ENCODE assay signal across 29 cellular contexts in genomic region chr11:65794570-65795510, GRCh38. TPM values are rescaled to one million over a fixed set of nuclear protein-coding genes. Genes with fewer than 3 reads are reported as not detected.
"Had no signal": no experiment of that assay in that cellular context is flagged by ENCODE, and none has a peak within 500 bp of the region (broad histone marks: within the 10 kb centered on the region; RNA-seq: fewer than 3 reads in every experiment).

No MANE protein-coding gene starts in this region.

- H3K9me3 Mint-ChIP-seq: activated B cell treated with CpG ODN at 0.5 μM for 24 hours; activated CD4-positive, alpha-beta T cell treated with anti-CD3 and anti-CD28 coated beads, Interleukin-2, amount 10 ng/mL, durations not matched to agents 24 days and 14 days; activated naive CD4-positive, alpha-beta T cell treated with anti-CD3 and anti-CD28 coated beads for 36 hours; activated naive CD8-positive, alpha-beta T cell treated with anti-CD3 and anti-CD28 coated beads, Interleukin-2, amount 50 U/mL, for 24 hours; activated T-cell treated with anti-CD3 and anti-CD28 coated beads, Interleukin-2, amount 50 U/mL, for 4 hours; activated T-helper 17 cell treated with anti-CD3 and anti-CD28 coated beads, Interleukin-2, amount 50 U/mL, for 72 hours had no signal

- H3K9me3 ChIP-seq: ascending aorta, body of pancreas had no signal

- ATAC-seq: activated naive CD8-positive, alpha-beta T cell treated with anti-CD3 and anti-CD28 coated beads, Interleukin-2, amount 50 U/mL, for 24 hours; activated T-cell treated with anti-CD3 and anti-CD28 coated beads, Interleukin-2, amount 50 U/mL, for 4 hours; activated T-helper 17 cell treated with anti-CD3 and anti-CD28 coated beads, Interleukin-2, amount 50 U/mL, for 72 hours; body of pancreas; T-helper 17 cell had no signal

- H3K36me3 ChIP-seq: ascending aorta had no signal

- H3K27ac Mint-ChIP-seq: activated B cell treated with CpG ODN at 0.5 μM for 24 hours; activated CD4-positive, alpha-beta T cell treated with anti-CD3 and anti-CD28 coated beads, Interleukin-2, amount 10 ng/mL, durations not matched to agents 24 days and 14 days; activated naive CD4-positive, alpha-beta T cell treated with anti-CD3 and anti-CD28 coated beads for 36 hours; activated naive CD8-positive, alpha-beta T cell treated with anti-CD3 and anti-CD28 coated beads, Interleukin-2, amount 50 U/mL, for 24 hours; activated T-helper 17 cell treated with anti-CD3 and anti-CD28 coated beads, Interleukin-2, amount 50 U/mL, for 72 hours; T-helper 17 cell had no signal

- H3K4me3 Mint-ChIP-seq: activated B cell treated with CpG ODN at 0.5 μM for 24 hours; activated CD4-positive, alpha-beta T cell treated with anti-CD3 and anti-CD28 coated beads, Interleukin-2, amount 10 ng/mL, durations not matched to agents 24 days and 14 days; activated naive CD4-positive, alpha-beta T cell treated with anti-CD3 and anti-CD28 coated beads for 36 hours; activated naive CD8-positive, alpha-beta T cell treated with anti-CD3 and anti-CD28 coated beads, Interleukin-2, amount 50 U/mL, for 24 hours; activated T-cell treated with anti-CD3 and anti-CD28 coated beads, Interleukin-2, amount 50 U/mL, for 4 hours; activated T-helper 17 cell treated with anti-CD3 and anti-CD28 coated beads, Interleukin-2, amount 50 U/mL, for 72 hours; T-helper 17 cell had no signal

- H3K4me1 ChIP-seq: ascending aorta had no signal

- H3K27ac ChIP-seq: ascending aorta had no signal

- DNase-seq: activated B cell treated with CpG ODN at 0.5 μM for 24 hours; activated CD4-positive, alpha-beta T cell treated with anti-CD3 and anti-CD28 coated beads for 1 hour; activated CD4-positive, alpha-beta T cell treated with anti-CD3 and anti-CD28 coated beads, Interleukin-2, amount 10 ng/mL, durations not matched to agents 24 days and 14 days; activated CD4-positive, alpha-beta T cell treated with anti-CD3 and anti-CD28 coated beads, Interleukin-2, amount 50 U/mL, for 48 hours; activated CD8-positive, alpha-beta memory T cell treated with anti-CD3 and anti-CD28 coated beads for 24 hours; activated gamma-delta T cell; activated naive CD4-positive, alpha-beta T cell treated with anti-CD3 and anti-CD28 coated beads for 36 hours; activated naive CD8-positive, alpha-beta T cell treated with anti-CD3 and anti-CD28 coated beads, Interleukin-2, amount 50 U/mL, for 24 hours; activated T-cell treated with anti-CD3 and anti-CD28 coated beads, Interleukin-2, amount 50 U/mL, for 4 hours; amniotic stem cell; body of pancreas; Kasumi-1; KBM-7; NCI-H1048; NCI-H146; NCI-H187 treated with DMSO at 0.1 percent for 48 hours; NCI-H2171; NCI-H2227 treated with DMSO at 0.1 percent for 48 hours; NCI-H510A; NCI-H526 treated with DMSO at 0.1 percent for 48 hours; NCI-H82; SIG-M5; T-helper 17 cell; T-helper 9 cell had no signal

- H3K27me3 ChIP-seq: ascending aorta, body of pancreas had no signal

- H3K4me3 ChIP-seq: ascending aorta, body of pancreas had no signal

RNA-seq across cellular contexts. Expression of gene OVOL1, which starts 8.0 kb away (rescaled TPM):
- total RNA-seq: activated CD4-positive, alpha-beta T cell treated with anti-CD3 and anti-CD28 coated beads, Interleukin-2, amount 10 ng/mL, durations not matched to agents 24 days and 14 days; activated naive CD4-positive, alpha-beta T cell treated with anti-CD3 and anti-CD28 coated beads for 36 hours; ascending aorta; OCI-LY7; RPMI7951 had no signal

RNA-seq across cellular contexts. Expression of gene SNX32, which starts 38.9 kb away (rescaled TPM):
- total RNA-seq: ascending aorta, bronchial epithelial cell, OCI-LY7, RPMI7951 had no signal
